ENCODE assay signal across 1 cellular context in genomic region chr7:129702761-129703338, GRCh38.
TF ChIP-seq lines count a peak whose summit lies in the region.

No MANE protein-coding gene starts in this region.

TF ChIP-seq in IMR-90, 13 proteins besides CTCF, POLR2A, EP300 and RAD21 (continued from another document):
- TF ChIP-seq CHD1 (IDR thresholded peaks at IDR 0.05; ENCODE audit: low read depth, low read length) (no peak), CEBPB (IDR thresholded peaks at IDR 0.05; ENCODE audit: low read depth, low read length) (no peak), RCOR1 (IDR thresholded peaks at IDR 0.05; ENCODE audit: insufficient replicate concordance, low read length) (no peak), ELK1 (IDR thresholded peaks at IDR 0.05; ENCODE audit: borderline replicate concordance, low read depth, low read length) (no peak)
